Comparison of ENCODE assay signal across 1 cellular context in genomic region chr11:104291646-104292045, GRCh38.
TF ChIP-seq lines count a peak whose summit lies in the region.

No MANE protein-coding gene starts in this region.

TF ChIP-seq in IMR-90, 13 proteins besides CTCF, POLR2A, EP300 and RAD21 (continued from another document):
- TF ChIP-seq USF2 (IDR thresholded peaks at IDR 0.05; ENCODE audit: low read depth, low read length) (no peak), RCOR1 (IDR thresholded peaks at IDR 0.05; ENCODE audit: insufficient replicate concordance, low read length) (no peak), SMC3 (IDR thresholded peaks at IDR 0.05; ENCODE audit: low read depth, low read length) (no peak), RFX5 (IDR thresholded peaks at IDR 0.05; ENCODE audit: low read depth, low read length) (no peak), MXI1 (IDR thresholded peaks at IDR 0.05; ENCODE audit: borderline replicate concordance, low read depth, low read length) (no peak), CHD1 (IDR thresholded peaks at IDR 0.05; ENCODE audit: low read depth, low read length) (no peak), MAZ (IDR thresholded peaks at IDR 0.05; ENCODE audit: borderline replicate concordance, low read depth, low read length) (no peak), FOS (IDR thresholded peaks at IDR 0.05; ENCODE audit: low read depth, low read length) (no peak)
- TF ChIP-seq, protein P1, sequence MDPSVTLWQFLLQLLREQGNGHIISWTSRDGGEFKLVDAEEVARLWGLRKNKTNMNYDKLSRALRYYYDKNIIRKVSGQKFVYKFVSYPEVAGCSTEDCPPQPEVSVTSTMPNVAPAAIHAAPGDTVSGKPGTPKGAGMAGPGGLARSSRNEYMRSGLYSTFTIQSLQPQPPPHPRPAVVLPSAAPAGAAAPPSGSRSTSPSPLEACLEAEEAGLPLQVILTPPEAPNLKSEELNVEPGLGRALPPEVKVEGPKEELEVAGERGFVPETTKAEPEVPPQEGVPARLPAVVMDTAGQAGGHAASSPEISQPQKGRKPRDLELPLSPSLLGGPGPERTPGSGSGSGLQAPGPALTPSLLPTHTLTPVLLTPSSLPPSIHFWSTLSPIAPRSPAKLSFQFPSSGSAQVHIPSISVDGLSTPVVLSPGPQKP (IDR thresholded peaks at IDR 0.05; ENCODE audit: borderline replicate concordance, low read depth, low read length) = no peak
TF ChIP-seq in IMR-90: peak in this region for 0.
